In the genomic region with DNA sequence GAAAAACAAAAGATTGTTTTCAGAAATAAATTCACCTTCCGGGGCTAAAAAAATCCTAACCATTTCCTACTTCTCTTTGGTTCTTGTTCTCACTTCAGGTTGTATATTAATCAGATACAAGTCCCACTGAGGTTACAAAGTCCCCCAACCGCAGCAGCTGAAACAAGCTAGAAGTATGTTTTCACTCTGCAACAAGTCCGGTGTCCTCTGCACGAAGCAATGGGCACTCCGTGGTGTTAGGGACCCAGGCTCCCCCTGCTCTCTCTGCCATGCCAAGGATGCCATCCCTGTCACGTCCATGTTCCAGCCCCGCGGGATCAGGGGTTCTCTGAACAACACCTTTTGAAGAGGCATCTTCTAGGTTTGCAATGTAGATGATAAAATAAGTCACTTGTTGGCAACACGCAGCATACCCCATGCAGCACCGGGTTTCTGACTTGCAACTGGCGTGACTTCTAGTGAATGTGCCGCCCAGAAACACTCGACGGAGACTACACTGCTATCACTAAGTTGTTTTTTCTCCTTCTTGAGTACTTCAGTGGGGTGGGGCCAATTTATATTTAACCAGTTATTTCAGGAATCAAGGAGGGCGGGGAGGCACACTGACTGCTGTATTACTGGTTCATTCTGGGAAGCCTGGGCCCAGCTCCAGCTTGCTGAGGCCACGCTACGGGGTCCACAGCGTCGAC, we compare ENCODE assay signal across 13 cellular contexts. TPM values are rescaled to one million over a fixed set of nuclear protein-coding genes. Genes with fewer than 3 reads are reported as not detected.
DNase-seq lines count a peak whose midpoint lies in the region; ATAC-seq, FAIRE-seq and TF ChIP-seq lines count a peak whose summit lies in the region.
"Had no signal": no experiment of that assay in that cellular context is flagged by ENCODE, and none has a peak within 500 bp of the region (broad histone marks: within the 10 kb centered on the region; RNA-seq: fewer than 3 reads in every experiment).

No MANE protein-coding gene starts in this region.

- H3K4me3 ChIP-seq in Peyer's patch (peak overlapping the region in 2 of 4 donors; percentile 19 to 28), hepatocyte (no peak overlapping the region), ovary (no peak overlapping the region)
- H3K4me3 ChIP-seq: sigmoid colon had no signal

- no peaks in the 10 kb centered on the region for H3K9me2 ChIP-seq in hepatocyte (replicated peaks; ENCODE audit: insufficient read depth)

- H3K79me2 ChIP-seq in hepatocyte = no peaks in the 10 kb centered on the region

- peak overlapping the region; percentile 74 for H2AFZ ChIP-seq in hepatocyte

- intact Hi-C loops in sciatic nerve (cut with DNase I) (no loop called here), ovary (cut with DNase I) (no loop called here)

- H4K20me1 ChIP-seq in hepatocyte (ENCODE audit: insufficient read depth, poor library complexity, severe bottlenecking) = no peaks in the 10 kb centered on the region

- DNase-seq in GM12891 (ENCODE audit: insufficient read length, low spot score) = no peak
- peak in 2 of 3 donors; percentile 59 to 62 for DNase-seq in Peyer's patch
- DNase-seq in hepatocyte (ENCODE audit: low spot score) = no peak
- no peak for DNase-seq in sciatic nerve (ENCODE audit: low spot score)
- DNase-seq in activated CD4-positive, CD25-positive, alpha-beta regulatory T cell treated with anti-CD3 and anti-CD28 coated beads, Interleukin-2, amount 50 U/mL, for 72 hours = no peak
- DNase-seq in NCI-H1417 treated with DMSO at 0.1 percent for 48 hours (lab: John Stamatoyannopoulos, UW) = no peak
- DNase-seq in NK-92 treated with Interleukin-12 subunit alpha and Interleukin-12 subunit beta, amount 100 ng/mL, for 24 hours (lab: John Stamatoyannopoulos, UW) = no peak
- no peak for DNase-seq in ovary
- DNase-seq: activated CD4-positive, alpha-beta T cell treated with anti-CD3 and anti-CD28 coated beads for 1 hour; activated gamma-delta T cell; GOT3; NCI-H1436; sigmoid colon had no signal

- peak; percentile 79 for ATAC-seq in sciatic nerve

- TF ChIP-seq EP300 in ovary (IDR thresholded peaks at IDR 0.05) = no peak

- TF ChIP-seq CTCF in Peyer's patch (IDR thresholded peaks at IDR 0.05) (no peak), hepatocyte (IDR thresholded peaks at IDR 0.05; ENCODE audit: poor library complexity) (no peak), ovary (IDR thresholded peaks at IDR 0.05) (no peak)

- 69% methylated on average over 19 of the region's 19 CpGs for WGBS in hepatocyte (ENCODE audit: low lambda C conversion rate, missing lambda C conversion rate)
- WGBS in ovary, 3 donors = 28 to 47% (median 39%) methylated on average over 19 of the region's 19 CpGs

- FAIRE-seq in GM12891 (lab: Jason Lieb, UNC) = peak; percentile 80

- H3K4me2 ChIP-seq in hepatocyte = peak overlapping the region; percentile 63

- H3K9me3 ChIP-seq in Peyer's patch (no peaks in the 10 kb centered on the region), hepatocyte (ENCODE audit: low read depth) (no peaks in the 10 kb centered on the region), ovary (no peaks in the 10 kb centered on the region)
- H3K9me3 ChIP-seq: sigmoid colon had no signal

- TF ChIP-seq POLR2A in GM12891 (IDR thresholded peaks at IDR 0.05; ENCODE audit: low read depth, low read length) (no peak), Peyer's patch (IDR thresholded peaks at IDR 0.05) (no peak), ovary (IDR thresholded peaks at IDR 0.05) (no peak)

- H3K27me3 ChIP-seq in Peyer's patch = no peaks in the 10 kb centered on the region
- no peaks in the 10 kb centered on the region for H3K27me3 ChIP-seq in hepatocyte
- no peaks in the 10 kb centered on the region for H3K27me3 ChIP-seq in ovary

- H3K4me1 ChIP-seq in Peyer's patch = no peaks in the 10 kb centered on the region
- H3K4me1 ChIP-seq in hepatocyte (ENCODE audit: insufficient read depth) = peaks cover 17% of the 10 kb centered on the region
- no peaks in the 10 kb centered on the region for H3K4me1 ChIP-seq in ovary (ENCODE audit: insufficient read depth)

- H3K36me3 ChIP-seq in Peyer's patch = no peaks in the 10 kb centered on the region
- no peaks in the 10 kb centered on the region for H3K36me3 ChIP-seq in hepatocyte (replicated peaks; ENCODE audit: insufficient read depth, low read depth)
- H3K36me3 ChIP-seq in ovary = no peaks in the 10 kb centered on the region
- H3K36me3 ChIP-seq: sigmoid colon had no signal

- H3K27ac ChIP-seq in Peyer's patch (peak overlapping the region in 2 of 4 donors; percentile 44 to 77), hepatocyte (peak overlapping the region; percentile 88), ovary (no peak overlapping the region)
- H3K27ac ChIP-seq: sigmoid colon had no signal

TF ChIP-seq in GM12891, 5 proteins besides CTCF, POLR2A, EP300 and RAD21:
- TF ChIP-seq PAX5 (IDR thresholded peaks at IDR 0.05; ENCODE audit: insufficient read depth, low read length, severe bottlenecking) (no peak), TAF1 (IDR thresholded peaks at IDR 0.05; ENCODE audit: low read depth, low read length) (no peak), POLR2AphosphoS5 (IDR thresholded peaks at IDR 0.05; ENCODE audit: low read depth, low read length) (no peak), POU2F2 (IDR thresholded peaks at IDR 0.05; ENCODE audit: low read depth, low read length) (peak; percentile 37; the same call in 1 of the 2 replicates), SPI1 (IDR thresholded peaks at IDR 0.05; ENCODE audit: low read depth, low read length) (peak; percentile 21; the same call in 1 of the 2 replicates)

RNA-seq across cellular contexts. Expression of gene GSTP1, which starts 25.4 kb away (rescaled TPM):
- 813 TPM for polyA plus RNA-seq in GM12891 (2012; ENCODE audit: low read depth, missing spikeins)
- total RNA-seq in Peyer's patch (100 to 1,000 TPM; 237 to 451 (median 419) TPM), hepatocyte (943 and 1,040 TPM in 2 replicates), sciatic nerve (329 TPM), ovary (1,000 to 10,000 TPM in 1 of 7 donors, 100 to 1,000 TPM in 6; 358 to 1,321 (median 474) TPM)
- polyA plus RNA-seq in hepatocyte (1,974 and 1,982 TPM in 2 replicates), ovary (100 to 1,000 TPM; 189 to 444 TPM)

RNA-seq across cellular contexts. Expression of gene CABP2, which starts 35.0 kb away (rescaled TPM):
- polyA plus RNA-seq in GM12891 (2012; ENCODE audit: low read depth, missing spikeins) = not detected
- total RNA-seq in Peyer's patch (not detected), hepatocyte (not detected in 2 replicates), sciatic nerve (not detected), ovary (not detected)
- polyA plus RNA-seq in hepatocyte (not detected in 2 replicates), ovary (not detected)
- total RNA-seq: sigmoid colon had no signal
- polyA plus RNA-seq: sigmoid colon had no signal

RNA-seq across cellular contexts. Expression of gene NDUFV1, which starts 48.5 kb away (rescaled TPM):
- polyA plus RNA-seq in GM12891 (2012; ENCODE audit: low read depth, missing spikeins) = 214 TPM
- total RNA-seq in Peyer's patch = 100 to 1,000 TPM; 297 to 532 (median 329) TPM
- 163 and 194 TPM in 2 replicates for total RNA-seq in hepatocyte
- polyA plus RNA-seq in hepatocyte = 226 and 239 TPM in 2 replicates
- total RNA-seq in sciatic nerve = 126 TPM
- total RNA-seq in ovary = 100 to 1,000 TPM; 143 to 184 (median 169) TPM
- polyA plus RNA-seq in ovary = 100 to 1,000 TPM in 1 of 2 donors, 10 to 100 TPM in 1; 47.7 to 133 TPM

RNA-seq across cellular contexts. Expression of gene CDK2AP2, which starts 50.3 kb away (rescaled TPM):
- 28.9 TPM for polyA plus RNA-seq in GM12891 (2012; ENCODE audit: low read depth, missing spikeins)
- total RNA-seq in Peyer's patch = 10 to 100 TPM; 60.4 to 97.7 (median 77.2) TPM
- total RNA-seq in hepatocyte = 47.3 and 54.3 TPM in 2 replicates
- polyA plus RNA-seq in hepatocyte = 174 and 177 TPM in 2 replicates
- 73.6 TPM for total RNA-seq in sciatic nerve
- 10 to 100 TPM; 15.8 to 66.1 (median 34.6) TPM for total RNA-seq in ovary
- 10 to 100 TPM in 1 of 2 donors, 1 to 10 TPM in 1; 3.8 to 35.9 TPM for polyA plus RNA-seq in ovary

RNA-seq across cellular contexts. Expression of gene PITPNM1, which starts 53.1 kb away (rescaled TPM):
- polyA plus RNA-seq in GM12891 (2012; ENCODE audit: low read depth, missing spikeins) = 23.3 TPM
- total RNA-seq in Peyer's patch (100 to 1,000 TPM in 3 of 4 donors, 10 to 100 TPM in 1; 94.4 to 126 (median 109) TPM), hepatocyte (26.3 and 28.1 TPM in 2 replicates), sciatic nerve (80.0 TPM), ovary (10 to 100 TPM in 3 of 7 donors, 1 to 10 TPM in 4; 3.1 to 77.2 (median 9.5) TPM)
- polyA plus RNA-seq in hepatocyte (32.4 and 39.8 TPM in 2 replicates), ovary (1 to 10 TPM; 5.3 to 6.1 TPM)

Comparison
In these comparisons a context has a peak if more than half of its experiments do, and no peak if none do; other contexts are left out.
1. DNase-seq: peak in Peyer's patch (2 of 3); none in GM12891 (single experiment), hepatocyte (single experiment), sciatic nerve (single experiment), activated CD4-positive, CD25-positive, alpha-beta regulatory T cell treated with anti-CD3 and anti-CD28 coated beads, Interleukin-2, amount 50 U/mL, for 72 hours (single experiment), NCI-H1417 treated with DMSO at 0.1 percent for 48 hours (single experiment), NK-92 treated with Interleukin-12 subunit alpha and Interleukin-12 subunit beta, amount 100 ng/mL, for 24 hours (single experiment) and ovary (0 of 5).